Comparison of ENCODE assay signal across 19 cellular contexts in the genomic region with DNA sequence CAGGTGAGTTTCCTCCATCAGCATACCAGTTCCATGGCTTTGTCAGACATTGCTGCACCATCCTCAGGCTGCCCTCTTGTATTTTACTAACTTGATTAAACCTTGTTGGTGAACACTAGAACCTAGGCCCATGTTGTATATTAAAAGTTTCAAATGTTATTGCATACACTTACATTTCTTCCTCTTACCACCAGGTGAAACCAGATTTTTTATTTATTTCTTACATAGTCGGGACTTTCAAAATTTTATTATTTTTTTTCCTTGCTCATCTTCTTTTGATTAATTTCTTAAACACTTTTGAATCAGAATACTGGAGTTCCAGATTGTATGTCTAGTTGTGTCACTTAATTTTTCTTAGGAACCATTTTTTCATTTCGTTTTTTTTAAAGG. TPM values are rescaled to one million over a fixed set of nuclear protein-coding genes. Genes with fewer than 3 reads are reported as not detected.
DNase-seq lines count a peak whose midpoint lies in the region; ATAC-seq and TF ChIP-seq lines count a peak whose summit lies in the region.
"Had no signal": no experiment of that assay in that cellular context is flagged by ENCODE, and none has a peak within 500 bp of the region (broad histone marks: within the 10 kb centered on the region; RNA-seq: fewer than 3 reads in every experiment).

No MANE protein-coding gene starts in this region.

- 86% methylated on average over 2 of the region's 2 CpGs for WGBS in SK-N-SH (ENCODE audit: low lambda C conversion rate)
- WGBS in prostate gland: 84% methylated on average over 2 of the region's 2 CpGs

- H4K20me1 ChIP-seq in SK-N-SH (ENCODE audit: insufficient read depth) (no peaks in the 10 kb centered on the region), Loucy (ENCODE audit: insufficient read depth, low read length, poor library complexity, severe bottlenecking) (peaks cover 49% of the 10 kb centered on the region)

- H3K4me3 ChIP-seq in SK-N-SH (ENCODE audit: low read depth in 2 of 2, low read length in 1 of 2) (no peak overlapping the region), Loucy (ENCODE audit: low read length, poor library complexity, severe bottlenecking) (no peak overlapping the region), uterus (no peak overlapping the region), prostate gland (no peak overlapping the region)
- H3K4me3 ChIP-seq: PC-9 had no signal

- H3K9me3 Mint-ChIP-seq in chondrocyte (ENCODE audit: low read depth): no peaks in the 10 kb centered on the region
- H3K9me3 Mint-ChIP-seq in neural crest cell: peaks cover 2% of the 10 kb centered on the region
- H3K9me3 Mint-ChIP-seq: CD4-positive, alpha-beta memory T cell had no signal

- peaks cover 58% of the 10 kb centered on the region for H3K4me1 Mint-ChIP-seq in chondrocyte (ENCODE audit: low read depth)
- peaks cover 56% of the 10 kb centered on the region for H3K4me1 Mint-ChIP-seq in neural crest cell

- no peaks in the 10 kb centered on the region for H3K36me3 Mint-ChIP-seq in chondrocyte (ENCODE audit: low read depth)
- H3K36me3 Mint-ChIP-seq in neural crest cell (ENCODE audit: low read depth): peaks cover 3% of the 10 kb centered on the region
- H3K36me3 Mint-ChIP-seq: CD4-positive, alpha-beta memory T cell had no signal

- H3K27me3 ChIP-seq in SK-N-SH (ENCODE audit: insufficient read depth): no peaks in the 10 kb centered on the region
- no peaks in the 10 kb centered on the region for H3K27me3 ChIP-seq in Loucy (ENCODE audit: insufficient read depth, low read length, poor library complexity, severe bottlenecking)
- no peaks in the 10 kb centered on the region for H3K27me3 ChIP-seq in uterus
- H3K27me3 ChIP-seq in prostate gland (replicated peaks; ENCODE audit: insufficient read depth): no peaks in the 10 kb centered on the region
- H3K27me3 ChIP-seq: BE2C had no signal

- POLR2A ChIA-PET in SK-N-SH (lab: Yijun Ruan, JAX): no interaction called here

- peak; percentile 15; the same call in 1 of the 2 replicates for TF ChIP-seq CTCF in SK-N-SH (IDR thresholded peaks at IDR 0.05)
- TF ChIP-seq CTCF in Loucy (conservative IDR thresholded peaks at IDR 0.05; ENCODE audit: low read length): peak; percentile 23; the same call in 1 of the 2 replicates
- peak; percentile 34 for TF ChIP-seq CTCF in chondrocyte (IDR thresholded peaks at IDR 0.05)
- peak; percentile 43 for TF ChIP-seq CTCF in neural crest cell (conservative IDR thresholded peaks at IDR 0.05)
- TF ChIP-seq CTCF in uterus (IDR thresholded peaks at IDR 0.05): no peak
- peak in 1 of 4 experiments; percentile 11 for TF ChIP-seq CTCF in prostate gland (IDR thresholded peaks at IDR 0.05)

- ATAC-seq in SK-N-SH treated with all-trans-retinoic acid at 6 μM for 48 hours: no peak
- no peak for ATAC-seq in HG03378 (IDR thresholded peaks at IDR 0.05; ENCODE audit: unreplicated experiment)

- H2AFZ ChIP-seq in SK-N-SH (ENCODE audit: low read depth): no peak overlapping the region
- no peak overlapping the region for H2AFZ ChIP-seq in Loucy (ENCODE audit: low read length)
- H2AFZ ChIP-seq: PC-9 had no signal

- H3K4me1 ChIP-seq in SK-N-SH (ENCODE audit: control insufficient read depth in 1 of 2, insufficient read depth in 2 of 2, low read depth in 1 of 2, low read length in 1 of 2): peaks cover 8 to 9% of the 10 kb centered on the region in 2 experiments; a peak in 2 of 4 replicates
- peaks cover 58% of the 10 kb centered on the region for H3K4me1 ChIP-seq in Loucy (ENCODE audit: insufficient read depth, low read length, poor library complexity, severe bottlenecking)
- H3K4me1 ChIP-seq in uterus: no peaks in the 10 kb centered on the region
- peaks cover 3% of the 10 kb centered on the region for H3K4me1 ChIP-seq in prostate gland (replicated peaks)
- H3K4me1 ChIP-seq: BE2C had no signal

- no peak for TF ChIP-seq RAD21 in SK-N-SH (IDR thresholded peaks at IDR 0.05; ENCODE audit: low read length)

- H3K79me2 ChIP-seq in SK-N-SH (ENCODE audit: insufficient read depth) (0 out of 2 replicates have a peak, but pooled peaks cover 5% of the 10 kb centered on the region), Loucy (ENCODE audit: insufficient read depth, low read length) (peaks cover 100% of the 10 kb centered on the region)

- H3K9ac ChIP-seq in SK-N-SH (no peak overlapping the region), Loucy (ENCODE audit: low read depth, low read length, poor library complexity, severe bottlenecking) (no peak overlapping the region)

- H3K9me2 ChIP-seq in SK-N-SH (no peaks in the 10 kb centered on the region), Loucy (replicated peaks; ENCODE audit: low read depth, low read length) (no peaks in the 10 kb centered on the region)

- CTCF ChIA-PET in SK-N-SH (lab: Yijun Ruan, JAX): no interaction called here

- H3K9me3 ChIP-seq in SK-N-SH: no peaks in the 10 kb centered on the region
- no peaks in the 10 kb centered on the region for H3K9me3 ChIP-seq in Loucy (ENCODE audit: insufficient read depth, low read depth, low read length)
- no peaks in the 10 kb centered on the region for H3K9me3 ChIP-seq in uterus
- no peaks in the 10 kb centered on the region for H3K9me3 ChIP-seq in prostate gland
- H3K9me3 ChIP-seq: BE2C had no signal

- H3K27ac ChIP-seq in SK-N-SH (ENCODE audit: low read depth in 2 of 2, low read length in 1 of 2) (no peak overlapping the region), uterus (no peak overlapping the region), prostate gland (no peak overlapping the region)
- H3K27ac ChIP-seq: 22Rv1, PC-9 had no signal

- intact Hi-C loops in uterus (cut with DNase I; ENCODE audit: low total_unique reads): no loop called here
- intact Hi-C loops in prostate gland (cut with DNase I): no loop called here

- H3K4me3 Mint-ChIP-seq in chondrocyte (ENCODE audit: unreplicated experiment): no peak overlapping the region
- H3K4me3 Mint-ChIP-seq in neural crest cell: peak overlapping the region; percentile 39

- no peak for TF ChIP-seq POLR2A in uterus (IDR thresholded peaks at IDR 0.05)
- TF ChIP-seq POLR2A in prostate gland (IDR thresholded peaks at IDR 0.05): no peak

- TF ChIP-seq EP300 in SK-N-SH (IDR thresholded peaks at IDR 0.05; ENCODE audit: borderline replicate concordance in 1 of 2, low read depth in 1 of 2, low read length in 1 of 2): no peak

- H3K36me3 ChIP-seq in SK-N-SH (replicated peaks in 1 of 2; ENCODE audit: control insufficient read depth in 1 of 2, insufficient read depth in 2 of 2, low read length in 1 of 2) (no peaks in the 10 kb centered on the region), Loucy (ENCODE audit: insufficient read depth, low read length) (no peaks in the 10 kb centered on the region), uterus (no peaks in the 10 kb centered on the region), prostate gland (no peaks in the 10 kb centered on the region)
- H3K36me3 ChIP-seq: BE2C had no signal

- peak overlapping the region; percentile 84 for H3K27ac Mint-ChIP-seq in chondrocyte (ENCODE audit: unreplicated experiment)
- no peak overlapping the region for H3K27ac Mint-ChIP-seq in neural crest cell (ENCODE audit: unreplicated experiment)
- H3K27ac Mint-ChIP-seq: CD4-positive, alpha-beta memory T cell had no signal

- peaks cover 4% of the 10 kb centered on the region for H3F3A ChIP-seq in SK-N-SH (replicated peaks; ENCODE audit: insufficient read depth)
- H3F3A ChIP-seq in Loucy (ENCODE audit: low read depth): no peaks in the 10 kb centered on the region

- DNase-seq in SK-N-SH (no peak), chondrocyte (ENCODE audit: low spot score) (no peak), neural crest cell (ENCODE audit: low read depth, low spot score) (no peak), uterus (no peak), prostate gland (ENCODE audit: low spot score) (no peak)
- DNase-seq: BE2C; CD4-positive, alpha-beta memory T cell; DMS79 treated with DMSO at 0.1 percent for 48 hours; KBM-7; NCI-H1436; NCI-H2029 treated with DMSO at 0.1 percent for 48 hours; NCI-H2171 treated with DMSO at 0.1 percent for 48 hours; NCI-H446 treated with DMSO at 0.1 percent for 48 hours; NCI-H748 treated with DMSO at 0.1 percent for 48 hours; PC-9 had no signal

- H3K4me2 ChIP-seq in SK-N-SH (no peak overlapping the region), Loucy (ENCODE audit: low read depth, low read length, poor library complexity, severe bottlenecking) (peak overlapping the region; percentile 90)
- H3K4me2 ChIP-seq: PC-9 had no signal

- H3K27me3 Mint-ChIP-seq in chondrocyte (ENCODE audit: low read depth) (no peaks in the 10 kb centered on the region), neural crest cell (ENCODE audit: low read depth) (no peaks in the 10 kb centered on the region)
- H3K27me3 Mint-ChIP-seq: CD4-positive, alpha-beta memory T cell had no signal

TF ChIP-seq in SK-N-SH, 30 proteins besides CTCF, POLR2A, EP300 and RAD21 (continues in another document):
- TF ChIP-seq GATA2 (CRISPR knock-in tag; IDR thresholded peaks at IDR 0.05) (no peak), YY1 (IDR thresholded peaks at IDR 0.05; ENCODE audit: low read depth) (no peak), FOSL2 (IDR thresholded peaks at IDR 0.05; ENCODE audit: borderline replicate concordance, low read depth) (no peak), SIN3A (IDR thresholded peaks at IDR 0.05; ENCODE audit: borderline replicate concordance, low read depth, low read length) (no peak), RFX5 (IDR thresholded peaks at IDR 0.05; ENCODE audit: low read length) (no peak), MXI1 (IDR thresholded peaks at IDR 0.05; ENCODE audit: low read depth, low read length) (no peak), ELF1 (IDR thresholded peaks at IDR 0.05) (no peak)

TF ChIP-seq in SK-N-SH treated with all-trans-retinoic acid at 6 μM for 48 hours, 23 proteins besides CTCF, POLR2A, EP300 and RAD21 (continues in another document):
- TF ChIP-seq ISL1 (CRISPR knock-in tag; IDR thresholded peaks at IDR 0.05): no peak
- TF ChIP-seq, protein P1, sequence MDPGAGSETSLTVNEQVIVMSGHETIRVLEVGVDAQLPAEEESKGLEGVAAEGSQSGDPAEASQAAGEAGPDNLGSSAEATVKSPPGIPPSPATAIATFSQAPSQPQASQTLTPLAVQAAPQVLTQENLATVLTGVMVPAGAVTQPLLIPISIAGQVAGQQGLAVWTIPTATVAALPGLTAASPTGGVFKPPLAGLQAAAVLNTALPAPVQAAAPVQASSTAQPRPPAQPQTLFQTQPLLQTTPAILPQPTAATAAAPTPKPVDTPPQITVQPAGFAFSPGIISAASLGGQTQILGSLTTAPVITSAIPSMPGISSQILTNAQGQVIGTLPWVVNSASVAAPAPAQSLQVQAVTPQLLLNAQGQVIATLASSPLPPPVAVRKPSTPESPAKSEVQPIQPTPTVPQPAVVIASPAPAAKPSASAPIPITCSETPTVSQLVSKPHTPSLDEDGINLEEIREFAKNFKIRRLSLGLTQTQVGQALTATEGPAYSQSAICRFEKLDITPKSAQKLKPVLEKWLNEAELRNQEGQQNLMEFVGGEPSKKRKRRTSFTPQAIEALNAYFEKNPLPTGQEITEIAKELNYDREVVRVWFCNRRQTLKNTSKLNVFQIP (CRISPR knock-in tag; IDR thresholded peaks at IDR 0.05; ENCODE audit: borderline replicate concordance, low read depth): no peak

RNA-seq across cellular contexts. Expression of gene CERS6, which starts 5.9 kb away (rescaled TPM):
- polyA plus RNA-seq in SK-N-SH (2012; rRNA removed): 1.8 and 2.5 TPM in 2 replicates
- polyA plus RNA-seq in SK-N-SH (2012; cell fraction: cytosol; rRNA removed): 4.0 and 4.3 TPM in 2 replicates
- polyA plus RNA-seq in SK-N-SH (2012; cell fraction: nucleus; rRNA removed): 0.92 and 2.0 TPM in 2 replicates
- total RNA-seq in chondrocyte (29.8 to 45.9 TPM (median 30.8 TPM) in 3 replicates), neural crest cell (27.2 and 27.4 TPM in 2 replicates), uterus (10 to 100 TPM; 20.0 to 47.2 (median 26.6) TPM), prostate gland (10 to 100 TPM; 30.1 to 67.8 TPM)

Comparison
In these comparisons a context has a peak if more than half of its experiments do, and no peak if none do; other contexts are left out.
1. CTCF ChIP-seq: peak in SK-N-SH (single experiment), Loucy (single experiment), chondrocyte (single experiment) and neural crest cell (single experiment); none in uterus (0 of 4).